ENCODE assay signal across 1 cellular context in genomic region chr1:11493972-11494655, GRCh38.
TF ChIP-seq lines count a peak whose summit lies in the region.

No MANE protein-coding gene starts in this region.

TF ChIP-seq in K562, 482 proteins besides CTCF, POLR2A, EP300 and RAD21 (continued from another document):
- TF ChIP-seq LARP7 (IDR thresholded peaks at IDR 0.05) (no peak), KAT2B (IDR thresholded peaks at IDR 0.05; ENCODE audit: low read depth, low read length) (no peak), RFX1 (IDR thresholded peaks at IDR 0.05) (no peak), SMC3 (conservative IDR thresholded peaks at IDR 0.05; ENCODE audit: insufficient read depth, low read depth, low read length) (no peak), HDAC2 (IDR thresholded peaks at IDR 0.05) (no peak), CHD4 (IDR thresholded peaks at IDR 0.05; ENCODE audit: insufficient read depth, insufficient replicate concordance, low read depth, low read length, poor library complexity, severe bottlenecking) (peak; percentile 64), ZNF263 (CRISPR knock-in tag; IDR thresholded peaks at IDR 0.05; ENCODE audit: borderline replicate concordance) (no peak), ESRRB (CRISPR knock-in tag; IDR thresholded peaks at IDR 0.05; ENCODE audit: borderline replicate concordance) (no peak), DNMT1 (IDR thresholded peaks at IDR 0.05) (no peak), MAFK (IDR thresholded peaks at IDR 0.05; ENCODE audit: low read length) (no peak), PHTF2 (CRISPR knock-in tag; IDR thresholded peaks at IDR 0.05) (no peak), ZNF583 (CRISPR knock-in tag; IDR thresholded peaks at IDR 0.05) (no peak), JUNB (CRISPR knock-in tag; conservative IDR thresholded peaks at IDR 0.05) (no peak), STAG1 (CRISPR knock-in tag; IDR thresholded peaks at IDR 0.05; ENCODE audit: borderline replicate concordance) (no peak), BCOR (IDR thresholded peaks at IDR 0.05) (no peak), ADNP (tag; IDR thresholded peaks at IDR 0.05) (0 out of 2 replicates have a peak, but pooled peaks have one; percentile 51), RAD51 (IDR thresholded peaks at IDR 0.05; ENCODE audit: borderline replicate concordance, low read depth) (no peak), ZNF24 (IDR thresholded peaks at IDR 0.05) (no peak)
TF ChIP-seq in K562: peak in this region for 5.
